ENCODE assay signal across 20 cellular contexts in genomic region chr7:43398831-43399230, GRCh38.
DNase-seq lines count a peak whose midpoint lies in the region; ATAC-seq, FAIRE-seq and TF ChIP-seq lines count a peak whose summit lies in the region.
"Had no signal": no experiment of that assay in that cellular context is flagged by ENCODE, and none has a peak within 500 bp of the region (broad histone marks: within the 10 kb centered on the region; RNA-seq: fewer than 3 reads in every experiment).

No MANE protein-coding gene starts in this region.

- no peak for FAIRE-seq in bronchial epithelial cell (lab: Jason Lieb, UNC)
- FAIRE-seq: GM12891, GM18507, H1 had no signal

- no peaks in the 10 kb centered on the region for H3K27me3 ChIP-seq in PC-3 (ENCODE audit: low read length)
- H3K27me3 ChIP-seq in bronchial epithelial cell (ENCODE audit: control insufficient read depth, insufficient read depth, low read length): no peaks in the 10 kb centered on the region

- H3K9me2 ChIP-seq in PC-3 (replicated peaks; ENCODE audit: low read length): no peaks in the 10 kb centered on the region

- H3K27ac ChIP-seq in PC-3 (ENCODE audit: low read length): no peak overlapping the region
- H3K27ac ChIP-seq: GM23248 had no signal

- no peaks in the 10 kb centered on the region for H3K9me3 ChIP-seq in PC-3 (ENCODE audit: low read length)

- CTCF ChIA-PET in PC-3 (lab: Charles Lee): no interaction called here

- H2AFZ ChIP-seq in PC-3 (ENCODE audit: low read length): no peak overlapping the region
- H2AFZ ChIP-seq: GM23248 had no signal

- ATAC-seq in PC-3 (no peak), HG02623 (IDR thresholded peaks at IDR 0.05; ENCODE audit: unreplicated experiment) (no peak), GM21717 (IDR thresholded peaks at IDR 0.05; ENCODE audit: unreplicated experiment) (no peak)
- ATAC-seq: HCT116 had no signal

- no peak overlapping the region for H3K4me2 ChIP-seq in PC-3 (ENCODE audit: low read length)

- DNase-seq in A172 (ENCODE audit: low spot score) (peak; percentile 71), PC-3 (peak; percentile 17), bronchial epithelial cell (ENCODE audit: low read depth) (peak; percentile 37), GM19238 (ENCODE audit: insufficient read length, low spot score) (no peak)
- DNase-seq: 8988T; C1 segment of cervical spinal cord; Calu3; CD4-positive, alpha-beta memory T cell; COR-L47; DMS53; DMS79 treated with DMSO at 0.1 percent for 48 hours; GF-D8; GM23248; H7 had no signal

- H3K9ac ChIP-seq in PC-3 (ENCODE audit: low read length): no peak overlapping the region
- H3K9ac ChIP-seq: GM23248 had no signal

- POLR2A ChIA-PET in PC-3 (lab: Charles Lee; ENCODE audit: unreplicated experiment): no interaction called here

- TF ChIP-seq CTCF in PC-3 (conservative IDR thresholded peaks at IDR 0.05; ENCODE audit: low read depth, low read length) (no peak), bronchial epithelial cell (IDR thresholded peaks at IDR 0.05; ENCODE audit: insufficient read depth, low read length, severe bottlenecking) (no peak)

- H3F3A ChIP-seq in PC-3 (ENCODE audit: low read length, unreplicated experiment): no peaks in the 10 kb centered on the region

- no peaks in the 10 kb centered on the region; the same call in 1 of the 2 replicates for H3K36me3 ChIP-seq in PC-3 (ENCODE audit: low read depth, low read length)
- H3K36me3 ChIP-seq in bronchial epithelial cell (ENCODE audit: control insufficient read depth, insufficient read depth, low read length): no peaks in the 10 kb centered on the region

- no TSS peak for BruUV-seq in PC-3 (replicated peaks; lab: Mats Ljungman, UMichigan)

- intact Hi-C loops in PC-3 (cut with micrococcal nuclease): no loop called here

- no peaks in the 10 kb centered on the region for H3K79me2 ChIP-seq in PC-3 (ENCODE audit: low read length)

- 0 out of 2 replicates have a peak, but pooled peaks cover 8% of the 10 kb centered on the region for H3K4me1 ChIP-seq in PC-3 (ENCODE audit: insufficient read depth, low read length)

- H4K20me1 ChIP-seq in PC-3 (ENCODE audit: low read length): no peaks in the 10 kb centered on the region

- no peak overlapping the region for H3K4me3 ChIP-seq in PC-3 (ENCODE audit: low read length)
- no peak overlapping the region for H3K4me3 ChIP-seq in bronchial epithelial cell (ENCODE audit: low read depth, low read length)
- H3K4me3 ChIP-seq: GM23248 had no signal
